11 cellular contexts compared by ENCODE assay signal in the genomic region with DNA sequence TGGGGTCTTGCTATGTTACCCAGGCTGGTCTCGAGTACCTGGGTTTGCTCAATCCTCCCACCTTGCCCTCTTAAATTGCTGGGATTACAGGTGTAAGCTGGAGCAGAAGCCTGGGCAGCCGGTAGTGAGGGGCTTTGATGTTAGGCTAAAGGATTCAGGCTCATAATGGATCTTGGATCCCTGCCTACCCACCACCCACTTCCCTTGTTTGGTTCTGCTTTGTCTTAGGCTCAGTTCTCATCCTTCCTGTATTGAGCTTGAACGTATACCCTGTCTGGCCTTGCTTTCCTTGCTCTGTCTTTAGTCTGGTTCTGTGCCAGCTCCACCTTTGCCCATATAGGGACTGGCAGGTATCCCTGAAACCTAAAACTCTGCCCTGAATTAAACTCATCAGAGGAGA. TPM values are rescaled to one million over a fixed set of nuclear protein-coding genes. Genes with fewer than 3 reads are reported as not detected.
A peak's percentile ranks its signal among the peaks of the same experiment; 100 is the strongest.
DNase-seq lines count a peak whose midpoint lies in the region; ATAC-seq and TF ChIP-seq lines count a peak whose summit lies in the region.
"Had no signal": no experiment of that assay in that cellular context is flagged by ENCODE, and none has a peak within 500 bp of the region (broad histone marks: within the 10 kb centered on the region; RNA-seq: fewer than 3 reads in every experiment).

No MANE protein-coding gene starts in this region.

- H3K27ac Mint-ChIP-seq in GM23338 (peak overlapping the region; percentile 49; the same call in 1 of the 2 replicates), T-cell (peak overlapping the region; percentile 37 to 62)

- H3K4me3 Mint-ChIP-seq in GM23338 (peak overlapping the region; percentile 94; the same call in 2 of the 3 replicates), T-cell (peak overlapping the region; percentile 87 to 99 (median 92))

- 0 out of 2 replicates have a peak, but pooled peaks cover 2% of the 10 kb centered on the region for H3F3A ChIP-seq in GM23338 (replicated peaks; ENCODE audit: low read depth)

- CTCF ChIA-PET in T-cell (lab: Charles Lee): interaction anchor here (0.9 to 1.1 kb wide), 2 partner anchors 9 to 176 kb away, joined by 3 to 5 read pairs; partner anchors contain the start of gene C15orf39 (in 1 of the 2)

- H3K9me2 ChIP-seq in GM23338 (ENCODE audit: insufficient read depth): no peaks in the 10 kb centered on the region

- peaks cover 8% of the 10 kb centered on the region; the same call in 1 of the 3 replicates for H3K36me3 Mint-ChIP-seq in GM23338 (ENCODE audit: low read depth)
- H3K36me3 Mint-ChIP-seq in T-cell: peaks cover 5% of the 10 kb centered on the region

- peaks cover 14% of the 10 kb centered on the region for H3K79me2 ChIP-seq in GM23338 (replicated peaks; ENCODE audit: insufficient read depth)

- TF ChIP-seq CTCF in C4-2B (conservative IDR thresholded peaks at IDR 0.05) (no peak), GM23338 (conservative IDR thresholded peaks at IDR 0.05; ENCODE audit: low read depth in 2 of 2) (no peak)

- H3K27me3 Mint-ChIP-seq in GM23338 (ENCODE audit: insufficient read depth, low read depth, poor library complexity) (peaks cover 16% of the 10 kb centered on the region), T-cell (no peaks in the 10 kb centered on the region)

- H3K4me1 Mint-ChIP-seq in GM23338 (peaks cover 29% of the 10 kb centered on the region), T-cell (peaks cover 23 to 33% (median 26%) of the 10 kb centered on the region in 3 donors)

- DNase-seq in GM23338 (ENCODE audit: low spot score) (no peak), T-cell (no peak), medulla oblongata (ENCODE audit: extremely low spot score) (peak; percentile 53), AG08395 (ENCODE audit: low spot score) (no peak), occipital lobe (lab: John Stamatoyannopoulos, UW) (no peak)
- DNase-seq: NCI-H1694; stimulated activated CD4-positive, alpha-beta T cell treated with anti-CD3 and anti-CD28 coated beads, Interleukin-1b, Interleukin-23, amount 100 ng/mL, for 48 hours had no signal

- H3K27ac ChIP-seq in C4-2B: peak overlapping the region; percentile 93
- H3K27ac ChIP-seq in GM23338 (ENCODE audit: low read depth): no peak overlapping the region

- H4K20me1 ChIP-seq in GM23338 (replicated peaks; ENCODE audit: insufficient read depth): no peaks in the 10 kb centered on the region

- POLR2A ChIA-PET in T-cell (lab: Charles Lee): interaction anchor here (0.7 kb wide), 3 partner anchors 169 to 1566 kb away, joined by 3 to 5 read pairs (median 3); partner anchors contain the start of gene SIN3A (in 1 of the 2)

- H2AFZ ChIP-seq in GM23338: no peak overlapping the region

- peaks cover 14% of the 10 kb centered on the region; the same call in 1 of the 2 replicates for H3K4me1 ChIP-seq in GM23338 (ENCODE audit: insufficient read depth)

- H3K27me3 ChIP-seq in GM23338 (ENCODE audit: insufficient read depth): no peaks in the 10 kb centered on the region

- H3K9me3 Mint-ChIP-seq in GM23338: no peaks in the 10 kb centered on the region
- no peaks in the 10 kb centered on the region for H3K9me3 Mint-ChIP-seq in T-cell

- ATAC-seq in GM23338 (no peak), T-cell (replicated peaks in 1 of 4) (no peak), HG03159 (IDR thresholded peaks at IDR 0.05; ENCODE audit: unreplicated experiment) (no peak), HG02759 (IDR thresholded peaks at IDR 0.05; ENCODE audit: unreplicated experiment) (no peak)
- ATAC-seq: Right ventricle myocardium inferior had no signal

- no peak overlapping the region for H3K4me2 ChIP-seq in GM23338

- H3K4me3 ChIP-seq in GM23338: no peak overlapping the region

- no peaks in the 10 kb centered on the region for H3K36me3 ChIP-seq in GM23338 (ENCODE audit: insufficient read depth)

TF ChIP-seq in GM23338, 12 proteins besides CTCF, POLR2A, EP300 and RAD21 (continues in another document):
- TF ChIP-seq, protein P1, sequence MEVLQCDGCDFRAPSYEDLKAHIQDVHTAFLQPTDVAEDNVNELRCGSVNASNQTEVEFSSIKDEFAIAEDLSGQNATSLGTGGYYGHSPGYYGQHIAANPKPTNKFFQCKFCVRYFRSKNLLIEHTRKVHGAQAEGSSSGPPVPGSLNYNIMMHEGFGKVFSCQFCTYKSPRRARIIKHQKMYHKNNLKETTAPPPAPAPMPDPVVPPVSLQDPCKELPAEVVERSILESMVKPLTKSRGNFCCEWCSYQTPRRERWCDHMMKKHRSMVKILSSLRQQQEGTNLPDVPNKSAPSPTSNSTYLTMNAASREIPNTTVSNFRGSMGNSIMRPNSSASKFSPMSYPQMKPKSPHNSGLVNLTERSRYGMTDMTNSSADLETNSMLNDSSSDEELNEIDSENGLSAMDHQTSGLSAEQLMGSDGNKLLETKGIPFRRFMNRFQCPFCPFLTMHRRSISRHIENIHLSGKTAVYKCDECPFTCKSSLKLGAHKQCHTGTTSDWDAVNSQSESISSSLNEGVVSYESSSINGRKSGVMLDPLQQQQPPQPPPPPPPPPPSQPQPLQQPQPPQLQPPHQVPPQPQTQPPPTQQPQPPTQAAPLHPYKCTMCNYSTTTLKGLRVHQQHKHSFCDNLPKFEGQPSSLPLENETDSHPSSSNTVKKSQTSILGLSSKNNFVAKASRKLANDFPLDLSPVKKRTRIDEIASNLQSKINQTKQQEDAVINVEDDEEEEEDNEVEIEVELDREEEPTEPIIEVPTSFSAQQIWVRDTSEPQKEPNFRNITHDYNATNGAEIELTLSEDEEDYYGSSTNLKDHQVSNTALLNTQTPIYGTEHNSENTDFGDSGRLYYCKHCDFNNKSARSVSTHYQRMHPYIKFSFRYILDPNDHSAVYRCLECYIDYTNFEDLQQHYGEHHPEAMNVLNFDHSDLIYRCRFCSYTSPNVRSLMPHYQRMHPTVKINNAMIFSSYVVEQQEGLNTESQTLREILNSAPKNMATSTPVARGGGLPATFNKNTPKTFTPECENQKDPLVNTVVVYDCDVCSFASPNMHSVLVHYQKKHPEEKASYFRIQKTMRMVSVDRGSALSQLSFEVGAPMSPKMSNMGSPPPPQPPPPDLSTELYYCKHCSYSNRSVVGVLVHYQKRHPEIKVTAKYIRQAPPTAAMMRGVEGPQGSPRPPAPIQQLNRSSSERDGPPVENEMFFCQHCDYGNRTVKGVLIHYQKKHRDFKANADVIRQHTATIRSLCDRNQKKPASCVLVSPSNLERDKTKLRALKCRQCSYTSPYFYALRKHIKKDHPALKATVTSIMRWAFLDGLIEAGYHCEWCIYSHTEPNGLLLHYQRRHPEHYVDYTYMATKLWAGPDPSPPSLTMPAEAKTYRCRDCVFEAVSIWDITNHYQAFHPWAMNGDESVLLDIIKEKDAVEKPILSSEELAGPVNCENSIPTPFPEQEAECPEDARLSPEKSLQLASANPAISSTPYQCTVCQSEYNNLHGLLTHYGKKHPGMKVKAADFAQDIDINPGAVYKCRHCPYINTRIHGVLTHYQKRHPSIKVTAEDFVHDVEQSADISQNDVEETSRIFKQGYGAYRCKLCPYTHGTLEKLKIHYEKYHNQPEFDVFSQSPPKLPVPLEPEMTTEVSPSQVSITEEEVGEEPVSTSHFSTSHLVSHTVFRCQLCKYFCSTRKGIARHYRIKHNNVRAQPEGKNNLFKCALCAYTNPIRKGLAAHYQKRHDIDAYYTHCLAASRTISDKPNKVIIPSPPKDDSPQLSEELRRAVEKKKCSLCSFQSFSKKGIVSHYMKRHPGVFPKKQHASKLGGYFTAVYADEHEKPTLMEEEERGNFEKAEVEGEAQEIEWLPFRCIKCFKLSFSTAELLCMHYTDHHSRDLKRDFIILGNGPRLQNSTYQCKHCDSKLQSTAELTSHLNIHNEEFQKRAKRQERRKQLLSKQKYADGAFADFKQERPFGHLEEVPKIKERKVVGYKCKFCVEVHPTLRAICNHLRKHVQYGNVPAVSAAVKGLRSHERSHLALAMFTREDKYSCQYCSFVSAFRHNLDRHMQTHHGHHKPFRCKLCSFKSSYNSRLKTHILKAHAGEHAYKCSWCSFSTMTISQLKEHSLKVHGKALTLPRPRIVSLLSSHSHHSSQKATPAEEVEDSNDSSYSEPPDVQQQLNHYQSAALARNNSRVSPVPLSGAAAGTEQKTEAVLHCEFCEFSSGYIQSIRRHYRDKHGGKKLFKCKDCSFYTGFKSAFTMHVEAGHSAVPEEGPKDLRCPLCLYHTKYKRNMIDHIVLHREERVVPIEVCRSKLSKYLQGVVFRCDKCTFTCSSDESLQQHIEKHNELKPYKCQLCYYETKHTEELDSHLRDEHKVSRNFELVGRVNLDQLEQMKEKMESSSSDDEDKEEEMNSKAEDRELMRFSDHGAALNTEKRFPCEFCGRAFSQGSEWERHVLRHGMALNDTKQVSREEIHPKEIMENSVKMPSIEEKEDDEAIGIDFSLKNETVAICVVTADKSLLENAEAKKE (CRISPR knock-in tag; IDR thresholded peaks at IDR 0.05): no peak
- TF ChIP-seq NANOG (IDR thresholded peaks at IDR 0.05; ENCODE audit: borderline replicate concordance) (no peak), POLR2AphosphoS5 (IDR thresholded peaks at IDR 0.05; ENCODE audit: low read depth) (no peak), ZNF114 (CRISPR knock-in tag; IDR thresholded peaks at IDR 0.05) (no peak), JUNB (IDR thresholded peaks at IDR 0.05; ENCODE audit: unreplicated experiment) (no peak), EZH2 (IDR thresholded peaks at IDR 0.05; ENCODE audit: low read depth, unreplicated experiment) (no peak), ZNF331 (CRISPR knock-in tag; IDR thresholded peaks at IDR 0.05; ENCODE audit: low read depth) (no peak), STAT1 (IDR thresholded peaks at IDR 0.05; ENCODE audit: unreplicated experiment) (no peak), ETS1 (IDR thresholded peaks at IDR 0.05) (no peak)

RNA-seq across cellular contexts. Expression of gene PPCDC, which starts 1.7 kb away (rescaled TPM):
- 40.2 and 42.8 TPM in 2 replicates for total RNA-seq in GM23338 (2014; rRNA removed; shearing (Covaris generic))
- polyA plus RNA-seq in GM23338 (2016; fragmentation: Nextera tagmentation; extraction: Ambion mirVana): 17.8 and 22.1 TPM in 2 replicates
- total RNA-seq in T-cell: 10 to 100 TPM in 4 of 5 donors, 1 to 10 TPM in 1; 9.3 to 14.3 (median 11.8) TPM
- 7.2 TPM for total RNA-seq in occipital lobe

RNA-seq across cellular contexts. Expression of gene SCAMP5, which starts 29.7 kb away (rescaled TPM):
- total RNA-seq in GM23338 (2014; rRNA removed; shearing (Covaris generic)): 31.0 and 43.3 TPM in 2 replicates
- polyA plus RNA-seq in GM23338 (2016; fragmentation: Nextera tagmentation; extraction: Ambion mirVana): 12.8 and 12.9 TPM in 2 replicates
- 1 to 10 TPM in 1 of 5 donors, under 1 TPM in 4; 0.26 to 8.2 (median 0.51) TPM for total RNA-seq in T-cell
- total RNA-seq in occipital lobe: 51.3 TPM
